In genomic region chr12:71693126-71693525, GRCh38 we compare ENCODE assay signal across 24 cellular contexts.
"Had no signal": no experiment of that assay in that cellular context is flagged by ENCODE, and none has a peak within 500 bp of the region (broad histone marks: within the 10 kb centered on the region; RNA-seq: fewer than 3 reads in every experiment).

No MANE protein-coding gene starts in this region.

- ATAC-seq: activated CD8-positive, alpha-beta T cell treated with anti-CD3 and anti-CD28 coated beads, Interleukin-2, amount 10 ng/mL, durations not matched to agents 7 days and 5 days; activated naive CD8-positive, alpha-beta T cell treated with anti-CD3 and anti-CD28 coated beads, Interleukin-2, amount 50 U/mL, for 24 hours; activated T-cell treated with anti-CD3 and anti-CD28 coated beads, Interleukin-2, amount 50 U/mL, for 4 hours; left lobe of liver; naive thymus-derived CD4-positive, alpha-beta T cell; right cardiac atrium had no signal

- H3K27ac ChIP-seq: coronary artery, neural progenitor cell, prostate gland had no signal

- H3K36me3 ChIP-seq: neural progenitor cell, prostate gland had no signal

- H3K4me2 ChIP-seq: neural progenitor cell had no signal

- H3K4me3 Mint-ChIP-seq: activated CD4-positive, alpha-beta T cell treated with anti-CD3 and anti-CD28 coated beads, Interleukin-2, amount 10 ng/mL, durations not matched to agents 24 days and 14 days; activated CD8-positive, alpha-beta T cell treated with anti-CD3 and anti-CD28 coated beads, Interleukin-2, amount 10 ng/mL, durations not matched to agents 7 days and 5 days; activated naive CD4-positive, alpha-beta T cell treated with anti-CD3 and anti-CD28 coated beads, Interleukin-2, amount 10 ng/mL, durations not matched to agents 7 days and 5 days; activated naive CD8-positive, alpha-beta T cell treated with anti-CD3 and anti-CD28 coated beads, Interleukin-2, amount 50 U/mL, for 24 hours; activated T-cell treated with anti-CD3 and anti-CD28 coated beads, Interleukin-2, amount 50 U/mL, for 4 hours; central memory CD8-positive, alpha-beta T cell; naive thymus-derived CD4-positive, alpha-beta T cell; neural progenitor cell; T-helper 2 cell treated with Interferon-gamma antibody and Interleukin-4, amounts not matched to agents 5 μg/mL and 100 μg/mL, for 36 hours; type B pancreatic cell had no signal

- H3K27ac Mint-ChIP-seq: activated CD4-positive, alpha-beta T cell treated with anti-CD3 and anti-CD28 coated beads, Interleukin-2, amount 10 ng/mL, durations not matched to agents 24 days and 14 days; activated CD8-positive, alpha-beta T cell treated with anti-CD3 and anti-CD28 coated beads, Interleukin-2, amount 10 ng/mL, durations not matched to agents 7 days and 5 days; activated naive CD4-positive, alpha-beta T cell treated with anti-CD3 and anti-CD28 coated beads, Interleukin-2, amount 10 ng/mL, durations not matched to agents 7 days and 5 days; neural progenitor cell; T-helper 2 cell treated with Interferon-gamma antibody and Interleukin-4, amounts not matched to agents 5 μg/mL and 100 μg/mL, for 36 hours; type B pancreatic cell had no signal

- H3K27me3 ChIP-seq: neural progenitor cell, stomach had no signal

- H3K4me1 ChIP-seq: neural progenitor cell, prostate gland had no signal

- H3K27me3 Mint-ChIP-seq: activated CD4-positive, alpha-beta T cell treated with anti-CD3 and anti-CD28 coated beads, Interleukin-2, amount 10 ng/mL, durations not matched to agents 24 days and 14 days; activated naive CD4-positive, alpha-beta T cell treated with anti-CD3 and anti-CD28 coated beads, Interleukin-2, amount 10 ng/mL, durations not matched to agents 7 days and 5 days; activated naive CD8-positive, alpha-beta T cell treated with anti-CD3 and anti-CD28 coated beads, Interleukin-2, amount 50 U/mL, for 24 hours; brain; central memory CD8-positive, alpha-beta T cell; naive thymus-derived CD4-positive, alpha-beta T cell; type B pancreatic cell had no signal

- H3K9me3 Mint-ChIP-seq: activated CD4-positive, alpha-beta T cell treated with anti-CD3 and anti-CD28 coated beads, Interleukin-2, amount 10 ng/mL, durations not matched to agents 24 days and 14 days; activated naive CD4-positive, alpha-beta T cell treated with anti-CD3 and anti-CD28 coated beads, Interleukin-2, amount 10 ng/mL, durations not matched to agents 7 days and 5 days; activated naive CD8-positive, alpha-beta T cell treated with anti-CD3 and anti-CD28 coated beads, Interleukin-2, amount 50 U/mL, for 24 hours; activated T-cell treated with anti-CD3 and anti-CD28 coated beads, Interleukin-2, amount 50 U/mL, for 4 hours; brain; central memory CD8-positive, alpha-beta T cell; naive thymus-derived CD4-positive, alpha-beta T cell; neural progenitor cell; T-helper 2 cell treated with Interferon-gamma antibody and Interleukin-4, amounts not matched to agents 5 μg/mL and 100 μg/mL, for 36 hours; type B pancreatic cell had no signal

- DNase-seq: activated CD4-positive, alpha-beta T cell treated with anti-CD3 and anti-CD28 coated beads, Interleukin-2, amount 10 ng/mL, durations not matched to agents 24 days and 14 days; activated CD4-positive, CD25-positive, alpha-beta regulatory T cell; activated CD8-positive, alpha-beta T cell treated with anti-CD3 and anti-CD28 coated beads, Interleukin-2, amount 10 ng/mL, durations not matched to agents 7 days and 5 days; activated effector memory CD4-positive, alpha-beta T cell treated with Interleukin-2 at 50 U/mL for 16 hours; activated naive CD4-positive, alpha-beta T cell treated with anti-CD3 and anti-CD28 coated beads, Interleukin-2, amount 10 ng/mL, durations not matched to agents 7 days and 5 days; activated naive CD8-positive, alpha-beta T cell treated with anti-CD3 and anti-CD28 coated beads, Interleukin-2, amount 50 U/mL, for 24 hours; activated T-cell treated with anti-CD3 and anti-CD28 coated beads, Interleukin-2, amount 50 U/mL, for 4 hours; anterior cingulate cortex; erythroblast; head of caudate nucleus; mammary epithelial cell; naive thymus-derived CD4-positive, alpha-beta T cell; right cardiac atrium; stimulated activated CD4-positive, alpha-beta T cell treated with anti-CD3 and anti-CD28 coated beads, Interleukin-4, amount 100 ng/mL, for 1 hour; stomach had no signal

- H2AFZ ChIP-seq: neural progenitor cell had no signal

- H3K4me3 ChIP-seq: coronary artery, neural progenitor cell, prostate gland, skin epidermis, stomach had no signal

- H3K9me3 ChIP-seq: prostate gland, stomach had no signal
